Comparison of ENCODE assay signal across 8 cellular contexts in genomic region chr12:124655317-124656213, GRCh38.
A peak's percentile ranks its signal among the peaks of the same experiment; 100 is the strongest.
DNase-seq lines count a peak whose midpoint lies in the region; ATAC-seq and TF ChIP-seq lines count a peak whose summit lies in the region.

No MANE protein-coding gene starts in this region.

- H3K9me3 ChIP-seq in IMR-90 (ENCODE audit: control insufficient read depth, insufficient read depth, low read length) (no peaks in the 10 kb centered on the region), right cardiac atrium (ENCODE audit: control insufficient read depth, low read length) (no peaks in the 10 kb centered on the region)

- H3K27ac ChIP-seq in ACC112 (ENCODE audit: low read depth, low read length), result peak overlapping the region; percentile 77
- peak overlapping the region; percentile 95 for H3K27ac ChIP-seq in IMR-90 (ENCODE audit: insufficient read depth, low read length)
- peak overlapping the region; percentile 85 for H3K27ac ChIP-seq in right cardiac atrium (ENCODE audit: low read length)

- CTCF ChIA-PET in IMR-90 (lab: Yijun Ruan, JAX), result interaction anchor here (0.6 kb wide), 3 partner anchors 26 to 131 kb away, joined by 3 read pairs; no protein-coding TSS in a partner anchor
- CTCF ChIA-PET in WTC11 (lab: Charles Lee), result interaction anchor here (0.6 to 2.2 kb wide), 18 partner anchors 8 to 256 kb away, joined by 3 to 15 read pairs (median 4); no protein-coding TSS in a partner anchor

- H3K56ac ChIP-seq in IMR-90 (ENCODE audit: extremely low read depth, insufficient read depth, low read length), result peak overlapping the region; percentile 70; the same call in 1 of the 2 replicates

- peak overlapping the region; percentile 63 for H3K18ac ChIP-seq in IMR-90 (ENCODE audit: low read depth, low read length)

- peaks cover 8% of the 10 kb centered on the region for H3K9me3 Mint-ChIP-seq in WTC11

- H2AFZ ChIP-seq in ACC112 (ENCODE audit: low read length, unreplicated experiment) (peak overlapping the region; percentile 74), IMR-90 (replicated peaks; ENCODE audit: low read length, poor library complexity) (peak overlapping the region; percentile 90)

- intact Hi-C loops in IMR-90 (cut with micrococcal nuclease), result loop anchor here (5.0 to 10.0 kb wide), 2 partner anchors 88 to 109 kb away; partner anchors contain the start of gene NCOR2
- intact Hi-C loops in right cardiac atrium (cut with DNase I), result no loop called here
- intact Hi-C loops in sciatic nerve (cut with DNase I), result loop anchor here (10.0 kb wide), 1 partner anchor 81 kb away; no protein-coding TSS in a partner anchor

- no peaks in the 10 kb centered on the region for H3K79me1 ChIP-seq in IMR-90 (ENCODE audit: low read depth in 1 of 2, low read length in 2 of 2)

- H3K4ac ChIP-seq in IMR-90 (ENCODE audit: low read depth, low read length), result peak overlapping the region; percentile 98

- H3K36me3 Mint-ChIP-seq in WTC11, result peaks cover under 1% of the 10 kb centered on the region

- H3K4me1 Mint-ChIP-seq in WTC11, result peaks cover 27% of the 10 kb centered on the region

- 0 out of 2 replicates have a peak, but pooled peaks have one; percentile 24 for TF ChIP-seq POLR2A in IMR-90 (IDR thresholded peaks at IDR 0.05; ENCODE audit: low read depth, low read length)

- in situ Hi-C loops in IMR-90 (cut with MboI; ENCODE audit: low sequenced_read_pairs), result no loop called here

- peak overlapping the region; percentile 97 for H2BK120ac ChIP-seq in IMR-90 (ENCODE audit: low read depth, low read length)

- H3K9ac ChIP-seq in IMR-90 (ENCODE audit: low read depth, low read length), result peak overlapping the region; percentile 45

- H3K27me3 Mint-ChIP-seq in WTC11 (ENCODE audit: low read depth), result no peaks in the 10 kb centered on the region

- BruUV-seq in IMR-90 (replicated peaks; lab: Mats Ljungman, UMichigan), result no TSS peak

- H4K8ac ChIP-seq in IMR-90 (ENCODE audit: low read depth in 2 of 2, low read length in 2 of 2), result peak overlapping the region; percentile 82 to 87

- H2BK5ac ChIP-seq in IMR-90 (ENCODE audit: low read depth, low read length, poor library complexity, severe bottlenecking), result peak overlapping the region; percentile 89

- peak overlapping the region; percentile 89 for H3K14ac ChIP-seq in IMR-90 (replicated peaks; ENCODE audit: low read depth, low read length)

- ATAC-seq in IMR-90 (ENCODE audit: low read depth) (peak; percentile 87), WTC11 (peak; percentile 85), right cardiac atrium (peak; percentile 86 to 88), sciatic nerve (peak; percentile 91), HG02610 (IDR thresholded peaks at IDR 0.05; ENCODE audit: unreplicated experiment) (no peak)

- no peaks in the 10 kb centered on the region for H3K79me2 ChIP-seq in ACC112 (ENCODE audit: control insufficient read depth, insufficient read depth, low read length, unreplicated experiment)

- H3K27ac Mint-ChIP-seq in WTC11, result peak overlapping the region; percentile 93

- no peaks in the 10 kb centered on the region for H4K20me1 ChIP-seq in IMR-90 (ENCODE audit: insufficient read depth, low read length)

- H4K5ac ChIP-seq in IMR-90 (ENCODE audit: low read depth, low read length), result peak overlapping the region; percentile 60

- TF ChIP-seq RAD21 in IMR-90 (IDR thresholded peaks at IDR 0.05; ENCODE audit: low read length), result 0 out of 2 replicates have a peak, but pooled peaks have one; percentile 12

- POLR2A ChIA-PET in IMR-90 (lab: Charles Lee; ENCODE audit: unreplicated experiment) (interaction anchor here (0.6 kb wide), 2 partner anchors 43 to 263 kb away, joined by 3 to 4 read pairs; no protein-coding TSS in a partner anchor), WTC11 (lab: Charles Lee) (interaction anchor here (0.6 to 0.7 kb wide), 2 partner anchors 20 to 1290 kb away, joined by 3 read pairs; no protein-coding TSS in a partner anchor)

- peak overlapping the region; percentile 98 for H4K91ac ChIP-seq in IMR-90 (ENCODE audit: insufficient read depth, low read depth, low read length)

- no peak for TF ChIP-seq CTCF in IMR-90 (conservative IDR thresholded peaks at IDR 0.05; ENCODE audit: low read depth, low read length)
- TF ChIP-seq CTCF in WTC11 (IDR thresholded peaks at IDR 0.05), result no peak

- peak; percentile 93 for DNase-seq in IMR-90
- DNase-seq in WTC11 (ENCODE audit: low spot score), result peak; percentile 77
- DNase-seq in right cardiac atrium, result peak; percentile 90 to 95 (median 93)
- DNase-seq in sciatic nerve (ENCODE audit: low spot score), result peak; percentile 93
- no peak for DNase-seq in SIG-M5 treated with dmso at 0.1 percent for 504 hours (lab: John Stamatoyannopoulos, UW; ENCODE audit: unreplicated experiment)
- no peak for DNase-seq in activated CD4-positive, alpha-beta T cell treated with anti-CD3 and anti-CD28 coated beads for 1 hour

- H3K4me1 ChIP-seq in ACC112 (ENCODE audit: control insufficient read depth, insufficient read depth, low read length, unreplicated experiment) (peaks cover 40% of the 10 kb centered on the region), IMR-90 (ENCODE audit: control insufficient read depth, insufficient read depth, low read length) (peaks cover 25% of the 10 kb centered on the region), right cardiac atrium (ENCODE audit: control insufficient read depth, insufficient read depth, low read length) (peaks cover 5% of the 10 kb centered on the region)

- H3K23ac ChIP-seq in IMR-90 (ENCODE audit: low read depth, low read length), result peak overlapping the region; percentile 94

- H2AK5ac ChIP-seq in IMR-90 (ENCODE audit: low read depth, low read length), result peak overlapping the region; percentile 93

- peaks cover 2% of the 10 kb centered on the region; the same call in 1 of the 2 replicates for H3K9me1 ChIP-seq in IMR-90 (ENCODE audit: insufficient read depth, low read length)

- WGBS in IMR-90 (ENCODE audit: extremely low coverage in 2 of 2, insufficient read length in 1 of 2), 2 experiments, result 0% methylated on average over 3 of the region's 27 CpGs; no CpG with 5 or more reads in 1 of the 2 experiments
- WGBS in right cardiac atrium, result 13% methylated on average over 27 of the region's 27 CpGs

- H3K27me3 ChIP-seq in ACC112 (ENCODE audit: insufficient read depth, low read length) (no peaks in the 10 kb centered on the region), IMR-90 (ENCODE audit: control insufficient read depth, insufficient read depth, low read length) (no peaks in the 10 kb centered on the region), right cardiac atrium (ENCODE audit: control insufficient read depth, insufficient read depth) (no peaks in the 10 kb centered on the region)

- dilution Hi-C loops in IMR-90 (cut with HindIII; ENCODE audit: low sequenced_read_pairs, unreplicated experiment), result no loop called here

- H3K36me3 ChIP-seq in ACC112 (ENCODE audit: insufficient read depth, low read length), result no peaks in the 10 kb centered on the region
- H3K36me3 ChIP-seq in IMR-90 (ENCODE audit: control insufficient read depth, insufficient read depth, low read length), result no peaks in the 10 kb centered on the region

- H3K4me3 ChIP-seq in ACC112 (ENCODE audit: low read depth, low read length) (peak overlapping the region; percentile 57), IMR-90 (ENCODE audit: insufficient read depth, low read depth, low read length) (no peak overlapping the region), right cardiac atrium (ENCODE audit: low read length) (no peak overlapping the region)

- H2BK15ac ChIP-seq in IMR-90 (ENCODE audit: low read depth, low read length), result peak overlapping the region; percentile 97; the same call in 2 of the 3 replicates

- peak overlapping the region; percentile 96 for H2AK9ac ChIP-seq in IMR-90 (replicated peaks; ENCODE audit: low read depth, low read length, poor library complexity)

- peak overlapping the region; percentile 98 for H2BK20ac ChIP-seq in IMR-90 (ENCODE audit: low read depth, low read length)

- H3K4me3 Mint-ChIP-seq in WTC11, result peak overlapping the region; percentile 39

- peak overlapping the region; percentile 60 for H3K4me2 ChIP-seq in IMR-90 (ENCODE audit: low read depth, low read length)

TF ChIP-seq in IMR-90, 13 proteins besides CTCF, POLR2A, EP300 and RAD21:
- TF ChIP-seq MAZ (IDR thresholded peaks at IDR 0.05; ENCODE audit: borderline replicate concordance, low read depth, low read length) (peak; percentile 79; the same call in 1 of the 2 replicates), FOS (IDR thresholded peaks at IDR 0.05; ENCODE audit: low read depth, low read length) (peak; percentile 35; the same call in 1 of the 2 replicates), CEBPB (IDR thresholded peaks at IDR 0.05; ENCODE audit: low read depth, low read length) (peak; percentile 20; the same call in 1 of the 2 replicates), USF2 (IDR thresholded peaks at IDR 0.05; ENCODE audit: low read depth, low read length) (no peak)

TF ChIP-seq in WTC11, 78 proteins besides CTCF, POLR2A, EP300 and RAD21:
- TF ChIP-seq SP1 (CRISPR knock-in tag; conservative IDR thresholded peaks at IDR 0.05), result 0 out of 2 replicates have a peak, but pooled peaks have one; percentile 16
- TF ChIP-seq JUN (CRISPR knock-in tag; IDR thresholded peaks at IDR 0.05), result no peak
- TF ChIP-seq ZNF423 (CRISPR knock-in tag; IDR thresholded peaks at IDR 0.05), result peak; percentile 41; the same call in 1 of the 2 replicates
- 0 out of 2 replicates have a peak, but pooled peaks have one; percentile 30 for TF ChIP-seq MAX (CRISPR knock-in tag; IDR thresholded peaks at IDR 0.05)
- 0 out of 2 replicates have a peak, but pooled peaks have one; percentile 47 for TF ChIP-seq ZBTB43 (CRISPR knock-in tag; IDR thresholded peaks at IDR 0.05)

Comparison
In these comparisons a context has a peak if more than half of its experiments do, and no peak if none do; other contexts are left out.
1. DNase-seq: peak in IMR-90 (single experiment), WTC11 (single experiment), right cardiac atrium (3 of 3) and sciatic nerve (single experiment); none in SIG-M5 treated with dmso at 0.1 percent for 504 hours (single experiment) and activated CD4-positive, alpha-beta T cell treated with anti-CD3 and anti-CD28 coated beads for 1 hour (single experiment).
2. intact Hi-C loops: an anchor here in IMR-90 (5.0 to 10.0 kb wide) and sciatic nerve (10.0 kb wide); none called in right cardiac atrium.
3. Peak in every context shown above with its lines, with median percentiles within 50 percentile points of each other: H3K27ac ChIP-seq.